In genomic region chr7:41339913-41340676, GRCh38 we compare ENCODE assay signal across 19 cellular contexts.
"Had no signal": no experiment of that assay in that cellular context is flagged by ENCODE, and none has a peak within 500 bp of the region (broad histone marks: within the 10 kb centered on the region; RNA-seq: fewer than 3 reads in every experiment).

No MANE protein-coding gene starts in this region.

- ATAC-seq: gastroesophageal sphincter; mucosa of descending colon; naive thymus-derived CD8-positive, alpha-beta T cell had no signal

- H3K27ac ChIP-seq: dorsolateral prefrontal cortex, gastroesophageal sphincter, left ventricle myocardium inferior, ovary, right atrium auricular region, stomach had no signal

- H3K9me3 ChIP-seq: gastroesophageal sphincter, left ventricle myocardium inferior, mucosa of descending colon, ovary, right atrium auricular region, stomach had no signal

- H3K4me1 ChIP-seq: left ventricle myocardium inferior, right atrium auricular region had no signal

- DNase-seq: cortex of kidney; dorsolateral prefrontal cortex; effector CD8-positive, alpha-beta T cell; glutamatergic neuron; islet precursor cell; left ventricle myocardium inferior; mucosa of descending colon; naive thymus-derived CD8-positive, alpha-beta T cell; nucleus accumbens; ovary; small intestine; stimulated activated CD4-positive, alpha-beta T cell treated with anti-CD3 and anti-CD28 coated beads, Interleukin-12 subunit alpha, Interleukin-12 subunit beta, amount 100 ng/mL, for 4 hours; stimulated activated naive CD4-positive, alpha-beta T cell; stomach; substantia nigra had no signal

- H3K4me3 ChIP-seq: dorsolateral prefrontal cortex, gastroesophageal sphincter, left ventricle myocardium inferior, lung, mucosa of descending colon, ovary, right atrium auricular region, stomach had no signal

- H3K27me3 ChIP-seq: gastroesophageal sphincter, ovary, right atrium auricular region, stomach had no signal

- FAIRE-seq: small intestine, urothelium cell line had no signal

- H3K36me3 ChIP-seq: gastroesophageal sphincter, left ventricle myocardium inferior, ovary, right atrium auricular region, stomach had no signal
